In the genomic region with DNA sequence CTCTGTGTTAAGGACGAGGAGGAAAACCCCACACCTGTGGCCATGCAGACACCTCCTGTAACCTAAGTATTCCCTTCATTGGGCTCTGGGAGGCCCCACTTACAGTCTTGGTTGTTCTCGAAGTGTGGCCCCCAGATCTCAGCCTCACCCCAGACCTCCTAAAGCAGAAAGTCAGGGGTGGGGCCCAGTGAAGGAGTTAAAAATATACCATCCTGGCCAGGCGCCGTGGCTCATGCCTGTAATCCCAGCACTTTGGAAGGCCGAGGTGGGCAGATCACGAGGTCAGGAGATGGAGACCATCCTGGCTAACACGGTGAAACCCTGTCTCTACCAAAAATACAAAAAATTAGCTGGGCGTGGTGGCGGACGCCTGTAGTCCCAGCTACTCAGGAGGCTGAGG, we compare ENCODE assay signal across 2 cellular contexts. TPM values are rescaled to one million over a fixed set of nuclear protein-coding genes. Genes with fewer than 3 reads are reported as not detected.
"Had no signal": no experiment of that assay in that cellular context is flagged by ENCODE, and none has a peak within 500 bp of the region (broad histone marks: within the 10 kb centered on the region; RNA-seq: fewer than 3 reads in every experiment).

No MANE protein-coding gene starts in this region.

RNA-seq across cellular contexts. Expression of gene PKD1L1, which starts 5.6 kb away (rescaled TPM):
- total RNA-seq: activated T-helper 1 cell treated with anti-CD3 and anti-CD28 coated beads, Interleukin-12 subunit alpha, Interleukin-12 subunit beta, Interleukin-2, Interleukin-4 antibody, amounts not matched to agents 30 ng/mL and 10 ng/mL and 1 ng/mL, durations not matched to agents 14 hours and 24 hours and 36 hours had no signal
- polyA plus RNA-seq: aorta had no signal
